19 cellular contexts compared by ENCODE assay signal in genomic region chr7:123352957-123353356, GRCh38.
DNase-seq lines count a peak whose midpoint lies in the region; ATAC-seq, FAIRE-seq and TF ChIP-seq lines count a peak whose summit lies in the region.
"Had no signal": no experiment of that assay in that cellular context is flagged by ENCODE, and none has a peak within 500 bp of the region (broad histone marks: within the 10 kb centered on the region; RNA-seq: fewer than 3 reads in every experiment).

No MANE protein-coding gene starts in this region.

- H3K9me3 Mint-ChIP-seq in endothelial cell (ENCODE audit: unreplicated experiment) = no peaks in the 10 kb centered on the region

- no peak overlapping the region for H3K4me3 Mint-ChIP-seq in endothelial cell (ENCODE audit: unreplicated experiment)

- peak; percentile 76 for FAIRE-seq in RCC 7860 (lab: Jason Lieb, UNC)
- no peak for FAIRE-seq in endothelial cell of umbilical vein (lab: Jason Lieb, UNC)
- FAIRE-seq: K562 had no signal

- no peak overlapping the region for H3K27ac Mint-ChIP-seq in endothelial cell (ENCODE audit: unreplicated experiment)

- no peak for TF ChIP-seq CTCF in HEK293 (tag by site-specific recombination; IDR thresholded peaks at IDR 0.05)
- TF ChIP-seq CTCF in endothelial cell of umbilical vein (IDR thresholded peaks at IDR 0.05; ENCODE audit: extremely low read depth in 1 of 2, insufficient read depth in 1 of 2, low read depth in 1 of 2, low read length in 2 of 2) = no peak
- TF ChIP-seq CTCF in mucosa of descending colon (IDR thresholded peaks at IDR 0.05) = no peak
- no peak for TF ChIP-seq CTCF in coronary artery (IDR thresholded peaks at IDR 0.05)
- no peak for TF ChIP-seq CTCF in endothelial cell (IDR thresholded peaks at IDR 0.05; ENCODE audit: unreplicated experiment)

- H3K4me1 ChIP-seq in HEK293 (ENCODE audit: control insufficient read depth, insufficient read depth, low read length) = no peaks in the 10 kb centered on the region
- no peaks in the 10 kb centered on the region for H3K4me1 ChIP-seq in endothelial cell of umbilical vein (ENCODE audit: control insufficient read depth, extremely low read depth, insufficient read depth, low read length)
- H3K4me1 ChIP-seq in mucosa of descending colon (ENCODE audit: low read depth) = no peaks in the 10 kb centered on the region

- H3K27ac ChIP-seq in HEK293 (ENCODE audit: extremely low read depth, low read depth, low read length) = no peak overlapping the region
- no peak overlapping the region for H3K27ac ChIP-seq in endothelial cell of umbilical vein (ENCODE audit: insufficient read depth, low read depth, low read length)
- H3K27ac ChIP-seq in coronary artery = no peak overlapping the region
- H3K27ac ChIP-seq: C4-2B, HL-60 had no signal

- no peak for TF ChIP-seq POLR2A in endothelial cell of umbilical vein (IDR thresholded peaks at IDR 0.05; ENCODE audit: low read depth, low read length)

- no TSS peak for BruUV-seq in endothelial cell of umbilical vein (replicated peaks; lab: Mats Ljungman, UMichigan)

- intact Hi-C loops in endothelial cell of umbilical vein (cut with micrococcal nuclease) (no loop called here), mucosa of descending colon (cut with DNase I, micrococcal nuclease) (no loop called here)

- H3K9me3 ChIP-seq in HEK293 (ENCODE audit: control insufficient read depth, insufficient read depth, low read depth, low read length) (no peaks in the 10 kb centered on the region), endothelial cell of umbilical vein (replicated peaks; ENCODE audit: control insufficient read depth, insufficient read depth, low read length) (no peaks in the 10 kb centered on the region), mucosa of descending colon (no peaks in the 10 kb centered on the region)

- H3K4me1 Mint-ChIP-seq in endothelial cell (ENCODE audit: unreplicated experiment) = no peaks in the 10 kb centered on the region

- H3K36me3 Mint-ChIP-seq in endothelial cell (ENCODE audit: low read depth, unreplicated experiment) = no peaks in the 10 kb centered on the region

- no peaks in the 10 kb centered on the region for H3K79me2 ChIP-seq in endothelial cell of umbilical vein (ENCODE audit: control insufficient read depth, insufficient read depth, low read length)

- H3K36me3 ChIP-seq in HEK293 (ENCODE audit: control insufficient read depth in 2 of 2, insufficient read depth in 1 of 2, low read length in 2 of 2) (no peaks in the 10 kb centered on the region), endothelial cell of umbilical vein (ENCODE audit: control insufficient read depth in 2 of 2, extremely low read depth in 1 of 2, insufficient read depth in 2 of 2, low read length in 2 of 2) (no peaks in the 10 kb centered on the region), mucosa of descending colon (ENCODE audit: low read depth) (no peaks in the 10 kb centered on the region)

- H2AFZ ChIP-seq in endothelial cell of umbilical vein (ENCODE audit: low read depth, low read length) = no peak overlapping the region

- DNase-seq in RCC 7860 (ENCODE audit: low spot score) = peak; percentile 41
- DNase-seq in endothelial cell of umbilical vein (ENCODE audit: low read depth, low spot score) = no peak
- no peak for DNase-seq in mucosa of descending colon
- no peak for DNase-seq in GM19240 (ENCODE audit: insufficient read length, low spot score)
- no peak for DNase-seq in coronary artery (ENCODE audit: low spot score)
- DNase-seq in NCI-H1694 (lab: John Stamatoyannopoulos, UW) = no peak
- no peak for DNase-seq in endothelial cell (ENCODE audit: low spot score)
- DNase-seq: DMS153, H7, NCI-H1436, NCI-H2029 treated with DMSO at 0.1 percent for 48 hours, NCI-H510A, SHP77 treated with DMSO at 0.1 percent for 48 hours had no signal

- CTCF ChIA-PET in HEK293 (lab: Yijun Ruan, JAX) = interaction anchor here (0.9 to 1.5 kb wide), 2 partner anchors 14 to 519 kb away, joined by 5 to 8 read pairs; no protein-coding TSS in a partner anchor
- CTCF ChIA-PET in endothelial cell of umbilical vein (lab: Charles Lee) = interaction anchor here (1.2 kb wide), 1 partner anchor 16 kb away, joined by 3 read pairs; no protein-coding TSS in a partner anchor

- H3K4me3 ChIP-seq in HEK293 (ENCODE audit: low read depth, low read length) (no peak overlapping the region), endothelial cell of umbilical vein (replicated peaks in 1 of 3; ENCODE audit: insufficient read depth in 1 of 3, low read depth in 1 of 3, low read length in 3 of 3) (no peak overlapping the region), mucosa of descending colon (no peak overlapping the region), coronary artery (no peak overlapping the region)
- H3K4me3 ChIP-seq: K562 had no signal

- H3K27me3 Mint-ChIP-seq in endothelial cell (ENCODE audit: unreplicated experiment) = no peaks in the 10 kb centered on the region

- POLR2A ChIA-PET in HEK293 (lab: Yijun Ruan, JAX) (no interaction called here), endothelial cell of umbilical vein (lab: Charles Lee) (no interaction called here)

- H3K4me2 ChIP-seq in endothelial cell of umbilical vein (ENCODE audit: insufficient read depth, low read length) = no peak overlapping the region

- no peak overlapping the region for H3K9ac ChIP-seq in endothelial cell of umbilical vein (replicated peaks; ENCODE audit: extremely low read depth, insufficient read depth, low read length)

- ATAC-seq in mucosa of descending colon = peak; percentile 19
- ATAC-seq: K562, Panc1, SK-N-SH treated with all-trans-retinoic acid at 6 μM for 48 hours had no signal

- dilution Hi-C loops in endothelial cell of umbilical vein (cut with MboI; ENCODE audit: extremely low pct_ligation_motif_present, low sequenced_read_pairs) = no loop called here

- H4K20me1 ChIP-seq in endothelial cell of umbilical vein (replicated peaks; ENCODE audit: control insufficient read depth, extremely low read depth, insufficient read depth, low read length) = no peaks in the 10 kb centered on the region

- no peaks in the 10 kb centered on the region for H3K27me3 ChIP-seq in endothelial cell of umbilical vein (ENCODE audit: control insufficient read depth in 2 of 2, insufficient read depth in 2 of 2, low read length in 2 of 2)

- no peaks in the 10 kb centered on the region for H3K9me1 ChIP-seq in endothelial cell of umbilical vein (replicated peaks; ENCODE audit: control insufficient read depth, extremely low read depth, insufficient read depth, low read length)

TF ChIP-seq in HEK293, 187 proteins besides CTCF, POLR2A, EP300 and RAD21:
- TF ChIP-seq ZNF530 (tag by site-specific recombination; IDR thresholded peaks at IDR 0.05; ENCODE audit: low read depth) (no peak), ATF2 (tag by site-specific recombination; IDR thresholded peaks at IDR 0.05; ENCODE audit: low read depth) (0 out of 2 replicates have a peak, but pooled peaks have one; percentile 21), ZNF223 (tag by site-specific recombination; IDR thresholded peaks at IDR 0.05) (no peak), YY2 (tag by site-specific recombination; IDR thresholded peaks at IDR 0.05) (no peak), ZEB2 (tag by site-specific recombination; IDR thresholded peaks at IDR 0.05) (no peak)
TF ChIP-seq in HEK293: peak in this region for 1.

TF ChIP-seq in endothelial cell of umbilical vein, 7 proteins besides CTCF, POLR2A, EP300 and RAD21:
- TF ChIP-seq EZH2 (IDR thresholded peaks at IDR 0.05; ENCODE audit: borderline replicate concordance, low read depth, low read length, severe bottlenecking) (no peak), GATA2 (IDR thresholded peaks at IDR 0.05; ENCODE audit: insufficient read depth, insufficient read length, low read depth, low read length) (peak; percentile 36), FOS (IDR thresholded peaks at IDR 0.05; ENCODE audit: borderline replicate concordance, insufficient read depth, low read length) (peak; percentile 21)
TF ChIP-seq in endothelial cell of umbilical vein: peak in this region for 2.
